8 cellular contexts compared by ENCODE assay signal in the genomic region with DNA sequence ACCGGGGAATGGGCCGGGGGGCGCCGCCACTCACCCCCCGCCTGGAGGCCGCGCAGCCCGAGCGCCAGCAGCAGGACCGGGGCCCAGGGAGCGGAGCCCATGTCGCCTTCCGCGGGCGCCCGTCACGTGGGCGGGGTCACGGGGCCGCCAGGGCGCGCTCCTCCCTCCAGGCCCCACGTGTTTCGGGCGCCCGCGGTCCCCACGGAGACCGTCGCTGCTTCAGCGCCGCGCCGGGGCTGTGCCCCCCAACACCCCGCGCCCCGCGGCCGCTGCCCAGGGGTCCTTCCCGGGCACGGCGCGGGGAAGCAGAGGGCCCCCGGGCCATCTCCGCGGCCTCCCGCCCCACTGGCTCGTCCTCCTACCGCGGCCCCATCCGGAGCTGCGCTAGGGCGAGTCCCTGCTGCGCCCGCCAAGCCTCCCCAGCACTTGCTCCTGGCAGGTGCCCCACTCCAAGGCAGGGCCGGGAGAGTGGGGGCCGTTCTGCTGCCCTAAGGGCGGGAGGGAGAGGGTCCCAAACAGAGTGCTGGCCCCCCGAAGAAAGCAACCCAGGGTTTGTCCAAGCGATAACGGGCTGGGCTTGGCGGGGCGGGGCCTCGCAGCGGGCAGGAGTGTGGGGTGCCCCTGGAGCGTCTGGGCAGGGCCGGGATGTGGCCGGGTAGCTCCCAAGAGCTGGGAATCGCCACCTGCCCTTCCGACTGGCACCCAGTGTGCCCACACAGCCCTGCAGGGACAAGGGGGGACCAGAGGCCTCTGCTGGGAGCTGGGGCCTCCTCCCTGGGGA. TPM values are rescaled to one million over a fixed set of nuclear protein-coding genes. Genes with fewer than 3 reads are reported as not detected.
DNase-seq lines count a peak whose midpoint lies in the region; ATAC-seq, FAIRE-seq and TF ChIP-seq lines count a peak whose summit lies in the region.

A gene (minus strand): TSS at position 121 of the 781 bp plus-strand sequence. CDS start 20 bp downstream, at position 101.

- TF ChIP-seq EP300 in A549 (IDR thresholded peaks at IDR 0.05) = no peak
- TF ChIP-seq EP300 in stomach (IDR thresholded peaks at IDR 0.05) = no peak

- peaks cover 17% of the 10 kb centered on the region for H3K27me3 Mint-ChIP-seq in neural crest cell (ENCODE audit: low read depth)

- H3K4me1 Mint-ChIP-seq in neural crest cell = no peaks in the 10 kb centered on the region

- H3K36me3 ChIP-seq in PC-9 (ENCODE audit: low read depth) = no peaks in the 10 kb centered on the region
- H3K36me3 ChIP-seq in stomach = peaks cover 3 to 36% (median 33%) of the 10 kb centered on the region in 4 donors

- no peak for TF ChIP-seq CTCF in A549 (IDR thresholded peaks at IDR 0.05)
- TF ChIP-seq CTCF in PC-9 (conservative IDR thresholded peaks at IDR 0.05) = no peak
- no peak for TF ChIP-seq CTCF in fibroblast of pulmonary artery (IDR thresholded peaks at IDR 0.05; ENCODE audit: low read length, missing control alignments)
- TF ChIP-seq CTCF in neural crest cell (conservative IDR thresholded peaks at IDR 0.05) = no peak
- TF ChIP-seq CTCF in stomach (IDR thresholded peaks at IDR 0.05) = no peak

- BruUV-seq in PC-9 (replicated peaks; lab: Mats Ljungman, UMichigan) = no TSS peak

- TF ChIP-seq POLR2A in A549 (IDR thresholded peaks at IDR 0.05; ENCODE audit: low read length) (peak; percentile 65), stomach (IDR thresholded peaks at IDR 0.05) (no peak)

- H3K27ac ChIP-seq in A549 = peak within 1 kb of the TSS; percentile 96 to 97
- H3K27ac ChIP-seq in PC-9 = no peak within 1 kb of the TSS
- H3K27ac ChIP-seq in stomach = peak within 1 kb of the TSS in 4 of 5 donors; percentile 5 to 67 (median 48)

- intact Hi-C loops in PC-9 (cut with micrococcal nuclease; ENCODE audit: unreplicated experiment) (loop anchor here (5.0 kb wide), 1 partner anchor 68 kb away; a partner anchor contains a TSS), stomach (cut with DNase I; ENCODE audit: low total_unique reads) (loop anchor here (5.0 to 10.0 kb wide), 2 partner anchors 70 to 112 kb away; a partner anchor contains a TSS)

- 12% methylated on average over 5 of the region's 70 CpGs for WGBS in A549 (ENCODE audit: missing lambda C conversion rate)
- 1 to 9% (median 3%) methylated on average over 19 to 70 of the region's 70 CpGs for WGBS in stomach, 5 donors

- no peak within 1 kb of the TSS for H3K4me3 Mint-ChIP-seq in neural crest cell

- no peaks in the 10 kb centered on the region for H3K9me3 Mint-ChIP-seq in neural crest cell

- H3K36me3 Mint-ChIP-seq in neural crest cell (ENCODE audit: low read depth) = no peaks in the 10 kb centered on the region

- ATAC-seq in A549 (peak; percentile 78 to 79), GM18520 (IDR thresholded peaks at IDR 0.05; ENCODE audit: unreplicated experiment) (peak; percentile 56), HG03159 (IDR thresholded peaks at IDR 0.05; ENCODE audit: unreplicated experiment) (peak; percentile 64)

- H3K27ac Mint-ChIP-seq in neural crest cell (ENCODE audit: unreplicated experiment) = no peak within 1 kb of the TSS

- no peak for TF ChIP-seq RAD21 in A549 (conservative IDR thresholded peaks at IDR 0.05 in 1 of 2, IDR thresholded peaks at IDR 0.05 in 1 of 2)

- no peaks in the 10 kb centered on the region for H4K20me1 ChIP-seq in PC-9 (ENCODE audit: insufficient read depth)

- peaks cover 3% of the 10 kb centered on the region; the same call in 1 of the 2 replicates for H3F3A ChIP-seq in PC-9 (ENCODE audit: insufficient read depth, low read depth)

- H3K9me2 ChIP-seq in PC-9 (ENCODE audit: insufficient read depth) = no peaks in the 10 kb centered on the region

- H3K27me3 ChIP-seq in PC-9 (ENCODE audit: insufficient read depth, low read depth) = no peaks in the 10 kb centered on the region
- H3K27me3 ChIP-seq in stomach = peaks cover 0 to 28% (median 0%) of the 10 kb centered on the region in 3 donors

- peak within 1 kb of the TSS; percentile 100 for H3K4me2 ChIP-seq in A549
- peak within 1 kb of the TSS; percentile 95 for H3K4me2 ChIP-seq in PC-9

- H3K9me3 ChIP-seq in A549 (no peaks in the 10 kb centered on the region), PC-9 (ENCODE audit: insufficient read depth, low read depth) (no peaks in the 10 kb centered on the region), stomach (no peaks in the 10 kb centered on the region)

- no peak for FAIRE-seq in A549 (lab: Jason Lieb, UNC)

- H3K4me3 ChIP-seq in A549 (peak within 1 kb of the TSS; percentile 69), PC-9 (peak within 1 kb of the TSS; percentile 72), fibroblast of pulmonary artery (replicated peaks; ENCODE audit: low read depth, low read length) (peak within 1 kb of the TSS; percentile 56), stomach (peak within 1 kb of the TSS; percentile 76 to 83 (median 78))

- H3K79me2 ChIP-seq in PC-9 (ENCODE audit: low read depth) = no peaks in the 10 kb centered on the region

- peaks cover 6% of the 10 kb centered on the region; the same call in 2 of the 3 replicates for H3K4me1 ChIP-seq in A549
- peaks cover 6% of the 10 kb centered on the region for H3K4me1 ChIP-seq in PC-9 (replicated peaks; ENCODE audit: insufficient read depth)
- peaks cover 8 to 26% (median 22%) of the 10 kb centered on the region in 4 donors for H3K4me1 ChIP-seq in stomach

- POLR2A ChIA-PET in A549 (lab: Yijun Ruan, JAX) (interaction anchor here (0.8 to 1.4 kb wide), 4 partner anchors 15 to 126 kb away, joined by 3 to 7 read pairs (median 4); a partner anchor contains a TSS), PC-9 (lab: Charles Lee; ENCODE audit: unreplicated experiment) (interaction anchor here (0.6 kb wide), 1 partner anchor 140 kb away, joined by 4 read pairs; no protein-coding TSS in a partner anchor)

- CTCF ChIA-PET in A549 (lab: Yijun Ruan, JAX) = interaction anchor here (0.7 to 10.8 kb wide), 11 partner anchors 26 to 152 kb away, joined by 3 to 113 read pairs (median 3); a partner anchor contains a TSS
- CTCF ChIA-PET in PC-9 (lab: Charles Lee) = interaction anchor here (0.5 to 1.4 kb wide), 3 partner anchors 47 to 122 kb away, joined by 3 to 5 read pairs (median 4); a partner anchor contains a TSS

- peak; percentile 59 to 76 for DNase-seq in A549 (ENCODE audit: low read depth in 1 of 2, low spot score in 1 of 2)
- peak in 1 of 2 experiments; percentile 74 for DNase-seq in PC-9
- peak; percentile 59 to 68 for DNase-seq in activated T-helper 1 cell treated with anti-CD3 and anti-CD28 coated beads, Interleukin-2, amount 50 U/mL, for 16 hours (ENCODE audit: low read depth in 1 of 2, low spot score in 1 of 2)
- peak; percentile 42 for DNase-seq in fibroblast of pulmonary artery (ENCODE audit: low read depth)
- DNase-seq in neural crest cell (ENCODE audit: low read depth, low spot score) = no peak
- DNase-seq in stomach = peak; percentile 76

- H2AFZ ChIP-seq in PC-9 = peak within 1 kb of the TSS; percentile 92

TF ChIP-seq in A549, 52 proteins besides CTCF, POLR2A, EP300 and RAD21 (continues in another document):
- TF ChIP-seq, protein P1, sequence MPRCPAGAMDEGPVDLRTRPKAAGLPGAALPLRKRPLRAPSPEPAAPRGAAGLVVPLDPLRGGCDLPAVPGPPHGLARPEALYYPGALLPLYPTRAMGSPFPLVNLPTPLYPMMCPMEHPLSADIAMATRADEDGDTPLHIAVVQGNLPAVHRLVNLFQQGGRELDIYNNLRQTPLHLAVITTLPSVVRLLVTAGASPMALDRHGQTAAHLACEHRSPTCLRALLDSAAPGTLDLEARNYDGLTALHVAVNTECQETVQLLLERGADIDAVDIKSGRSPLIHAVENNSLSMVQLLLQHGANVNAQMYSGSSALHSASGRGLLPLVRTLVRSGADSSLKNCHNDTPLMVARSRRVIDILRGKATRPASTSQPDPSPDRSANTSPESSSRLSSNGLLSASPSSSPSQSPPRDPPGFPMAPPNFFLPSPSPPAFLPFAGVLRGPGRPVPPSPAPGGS (IDR thresholded peaks at IDR 0.05) = peak; percentile 62; the same call in 2 of the 3 replicates
- no peak for TF ChIP-seq HDAC2 (IDR thresholded peaks at IDR 0.05)
- TF ChIP-seq HOXB13 (CRISPR knock-in tag; IDR thresholded peaks at IDR 0.05; ENCODE audit: low read depth) = peak; percentile 62; the same call in 1 of the 2 replicates
- TF ChIP-seq FOSL2 (IDR thresholded peaks at IDR 0.05) = no peak
- no peak for TF ChIP-seq FOSL2 (CRISPR knock-in tag; IDR thresholded peaks at IDR 0.05)
- TF ChIP-seq, protein P2, sequence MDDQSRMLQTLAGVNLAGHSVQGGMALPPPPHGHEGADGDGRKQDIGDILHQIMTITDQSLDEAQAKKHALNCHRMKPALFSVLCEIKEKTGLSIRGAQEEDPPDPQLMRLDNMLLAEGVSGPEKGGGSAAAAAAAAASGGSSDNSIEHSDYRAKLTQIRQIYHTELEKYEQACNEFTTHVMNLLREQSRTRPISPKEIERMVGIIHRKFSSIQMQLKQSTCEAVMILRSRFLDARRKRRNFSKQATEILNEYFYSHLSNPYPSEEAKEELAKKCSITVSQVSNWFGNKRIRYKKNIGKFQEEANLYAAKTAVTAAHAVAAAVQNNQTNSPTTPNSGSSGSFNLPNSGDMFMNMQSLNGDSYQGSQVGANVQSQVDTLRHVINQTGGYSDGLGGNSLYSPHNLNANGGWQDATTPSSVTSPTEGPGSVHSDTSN (IDR thresholded peaks at IDR 0.05) = peak; percentile 14; the same call in 1 of the 2 replicates
- peak; percentile 55 to 79; a peak in 3 of 5 replicates for TF ChIP-seq JUN (IDR thresholded peaks at IDR 0.05)
- TF ChIP-seq PHF8 (IDR thresholded peaks at IDR 0.05; ENCODE audit: borderline replicate concordance, low read depth) = no peak
- TF ChIP-seq TP53 (CRISPR knock-in tag; IDR thresholded peaks at IDR 0.05) = 0 out of 2 replicates have a peak, but pooled peaks have one; percentile 54
- 0 out of 2 replicates have a peak, but pooled peaks have one; percentile 46 for TF ChIP-seq HOXB5 (CRISPR knock-in tag; IDR thresholded peaks at IDR 0.05)
- TF ChIP-seq, protein P3, sequence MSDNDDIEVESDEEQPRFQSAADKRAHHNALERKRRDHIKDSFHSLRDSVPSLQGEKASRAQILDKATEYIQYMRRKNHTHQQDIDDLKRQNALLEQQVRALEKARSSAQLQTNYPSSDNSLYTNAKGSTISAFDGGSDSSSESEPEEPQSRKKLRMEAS (IDR thresholded peaks at IDR 0.05) = peak; percentile 89
- TF ChIP-seq NPAS2 (CRISPR knock-in tag; IDR thresholded peaks at IDR 0.05; ENCODE audit: borderline replicate concordance) = peak; percentile 76

RNA-seq across cellular contexts. Expression of the gene that starts here (rescaled TPM):
- polyA plus RNA-seq in A549 (2011; rRNA removed) = 27.6 and 36.0 TPM in 2 replicates
- 85.0 and 109 TPM in 2 replicates for polyA plus RNA-seq in A549 (2012; cell fraction: cytosol; rRNA removed)
- polyA plus RNA-seq in A549 (2012; cell fraction: nucleus; rRNA removed) = 741 and 980 TPM in 2 replicates
- polyA plus RNA-seq in A549 (2017; fragmentation: RNase III; extraction: RNeasy Plus Mini Kit Qiagen cat#74134 plus additional on column Dnase treatment) = 61.3 to 71.8 TPM (median 68.5 TPM) in 3 replicates
- polyA minus RNA-seq in A549 (2011; rRNA and poly(A)+ RNA removed) = 25.4 and 26.2 TPM in 2 replicates
- 104 and 126 TPM in 2 replicates for total RNA-seq in PC-9 (2021)
- total RNA-seq in neural crest cell = 37.9 and 46.5 TPM in 2 replicates
- 100 to 1,000 TPM in 3 of 5 donors, 10 to 100 TPM in 2; 25.9 to 251 (median 103) TPM for total RNA-seq in stomach
- 100 to 1,000 TPM; 325 to 346 (median 338) TPM for polyA plus RNA-seq in stomach
